Comparison of ENCODE assay signal across 9 cellular contexts in genomic region chr1:30998887-30999286, GRCh38.
"Had no signal": no experiment of that assay in that cellular context is flagged by ENCODE, and none has a peak within 500 bp of the region (broad histone marks: within the 10 kb centered on the region; RNA-seq: fewer than 3 reads in every experiment).

No MANE protein-coding gene starts in this region.

- DNase-seq: activated CD4-positive, alpha-beta T cell treated with anti-CD3 and anti-CD28 coated beads, Interleukin-2, amount 10 ng/mL, durations not matched to agents 24 days and 14 days; activated CD4-positive, CD25-positive, alpha-beta regulatory T cell; activated naive CD4-positive, alpha-beta T cell; activated T-cell treated with anti-CD3 and anti-CD28 coated beads, Interleukin-2, amount 50 U/mL, for 48 hours; islet precursor cell; naive B cell; pancreas; stimulated activated CD4-positive, alpha-beta T cell treated with anti-CD3 and anti-CD28 coated beads, Interleukin-4, amount 100 ng/mL, for 1 hour; stimulated activated naive CD4-positive, alpha-beta T cell had no signal

- H3K9me3 Mint-ChIP-seq: activated CD4-positive, alpha-beta T cell treated with anti-CD3 and anti-CD28 coated beads, Interleukin-2, amount 10 ng/mL, durations not matched to agents 24 days and 14 days; naive B cell had no signal

- H3K27me3 Mint-ChIP-seq: activated CD4-positive, alpha-beta T cell treated with anti-CD3 and anti-CD28 coated beads, Interleukin-2, amount 10 ng/mL, durations not matched to agents 24 days and 14 days; naive B cell had no signal

- H3K4me3 Mint-ChIP-seq: activated CD4-positive, alpha-beta T cell treated with anti-CD3 and anti-CD28 coated beads, Interleukin-2, amount 10 ng/mL, durations not matched to agents 24 days and 14 days; naive B cell had no signal
